ENCODE assay signal across 11 cellular contexts in genomic region chr1:111517464-111518225, GRCh38. TPM values are rescaled to one million over a fixed set of nuclear protein-coding genes. Genes with fewer than 3 reads are reported as not detected.
DNase-seq lines count a peak whose midpoint lies in the region; ATAC-seq, FAIRE-seq and TF ChIP-seq lines count a peak whose summit lies in the region.
"Had no signal": no experiment of that assay in that cellular context is flagged by ENCODE, and none has a peak within 500 bp of the region (broad histone marks: within the 10 kb centered on the region; RNA-seq: fewer than 3 reads in every experiment).

No MANE protein-coding gene starts in this region.

- WGBS in smooth muscle cell (ENCODE audit: low lambda C conversion rate) = 97% methylated on average over 1 of the region's 1 CpG

- no peak for TF ChIP-seq CTCF in smooth muscle cell (IDR thresholded peaks at IDR 0.05; ENCODE audit: borderline replicate concordance, insufficient read depth, poor library complexity, severe bottlenecking)

- peak overlapping the region; percentile 84 for H3K27ac Mint-ChIP-seq in activated T-cell treated with anti-CD3 and anti-CD28 coated beads, Interleukin-2, amount 50 U/mL, for 24 hours
- peak overlapping the region; percentile 76 for H3K27ac Mint-ChIP-seq in T-helper 17 cell
- peak overlapping the region in 1 of 2 donors; percentile 10 for H3K27ac Mint-ChIP-seq in natural killer cell treated with Interleukin-12 subunit alpha and Interleukin-12 subunit beta and Interleukin-15 and Interleukin-18, amount 100 ng/mL, for 72 hours

- H3K79me2 ChIP-seq in smooth muscle cell (ENCODE audit: low read depth) = no peaks in the 10 kb centered on the region

- H3F3A ChIP-seq in smooth muscle cell (ENCODE audit: low read depth) = no peaks in the 10 kb centered on the region

- H2AFZ ChIP-seq in smooth muscle cell (ENCODE audit: low read depth) = no peak overlapping the region

- no peak overlapping the region for H3K4me3 Mint-ChIP-seq in activated T-cell treated with anti-CD3 and anti-CD28 coated beads, Interleukin-2, amount 50 U/mL, for 24 hours
- H3K4me3 Mint-ChIP-seq in T-helper 17 cell = peak overlapping the region; percentile 5
- peak overlapping the region; percentile 45 for H3K4me3 Mint-ChIP-seq in natural killer cell treated with Interleukin-12 subunit alpha and Interleukin-12 subunit beta and Interleukin-15 and Interleukin-18, amount 100 ng/mL, for 72 hours

- H3K27ac ChIP-seq in smooth muscle cell (ENCODE audit: low read depth) = no peak overlapping the region

- H3K9me3 ChIP-seq in T-helper 17 cell (ENCODE audit: control insufficient read depth, low read length, poor library complexity, severe bottlenecking) (no peaks in the 10 kb centered on the region), smooth muscle cell (replicated peaks; ENCODE audit: low read depth) (no peaks in the 10 kb centered on the region)
- H3K9me3 ChIP-seq: breast epithelium had no signal

- H4K20me1 ChIP-seq in smooth muscle cell (ENCODE audit: low read depth) = no peaks in the 10 kb centered on the region

- no peak for FAIRE-seq in HTR-8/SVneo (lab: Jason Lieb, UNC)

- no peaks in the 10 kb centered on the region for H3K4me1 ChIP-seq in smooth muscle cell (ENCODE audit: low read depth)

- H3K36me3 Mint-ChIP-seq in activated T-cell treated with anti-CD3 and anti-CD28 coated beads, Interleukin-2, amount 50 U/mL, for 24 hours (ENCODE audit: low read depth) = no peaks in the 10 kb centered on the region
- H3K36me3 Mint-ChIP-seq in T-helper 17 cell (ENCODE audit: low read depth) = no peaks in the 10 kb centered on the region
- H3K36me3 Mint-ChIP-seq in natural killer cell treated with Interleukin-12 subunit alpha and Interleukin-12 subunit beta and Interleukin-15 and Interleukin-18, amount 100 ng/mL, for 72 hours = no peaks in the 10 kb centered on the region

- no peak overlapping the region for H3K4me3 ChIP-seq in smooth muscle cell
- H3K4me3 ChIP-seq: breast epithelium had no signal

- no peaks in the 10 kb centered on the region for H3K27me3 Mint-ChIP-seq in activated T-cell treated with anti-CD3 and anti-CD28 coated beads, Interleukin-2, amount 50 U/mL, for 24 hours
- H3K27me3 Mint-ChIP-seq in T-helper 17 cell = no peaks in the 10 kb centered on the region
- no peaks in the 10 kb centered on the region for H3K27me3 Mint-ChIP-seq in natural killer cell treated with Interleukin-12 subunit alpha and Interleukin-12 subunit beta and Interleukin-15 and Interleukin-18, amount 100 ng/mL, for 72 hours

- H3K4me2 ChIP-seq in smooth muscle cell = no peak overlapping the region

- no peak for DNase-seq in activated T-cell treated with anti-CD3 and anti-CD28 coated beads, Interleukin-2, amount 50 U/mL, for 24 hours
- DNase-seq in activated T-cell treated with anti-CD3 and anti-CD28 coated beads, Interleukin-2, amount 50 U/mL, for 1 hour = no peak
- DNase-seq in NCI-H1105 treated with DMSO at 0.1 percent for 48 hours (lab: John Stamatoyannopoulos, UW) (peak; percentile 95), T-helper 17 cell (no peak), smooth muscle cell (lab: John Stamatoyannopoulos, UW; ENCODE audit: unreplicated experiment) (no peak), SIG-M5 treated with dmso at 0.1 percent for 504 hours (lab: John Stamatoyannopoulos, UW; ENCODE audit: unreplicated experiment) (no peak), HTR-8/SVneo (ENCODE audit: insufficient read length, low spot score) (no peak)
- no peak for DNase-seq in natural killer cell treated with Interleukin-12 subunit alpha and Interleukin-12 subunit beta and Interleukin-15 and Interleukin-18, amount 100 ng/mL, for 72 hours (ENCODE audit: low spot score)
- DNase-seq: erythroblast, Right ventricle myocardium superior had no signal

- no peak overlapping the region for H3K9ac ChIP-seq in smooth muscle cell (ENCODE audit: low read depth)

- ATAC-seq in T-helper 17 cell = peak; percentile 51
- ATAC-seq in natural killer cell treated with Interleukin-12 subunit alpha and Interleukin-12 subunit beta and Interleukin-15 and Interleukin-18, amount 100 ng/mL, for 72 hours = no peak

- peaks cover 53% of the 10 kb centered on the region for H3K4me1 Mint-ChIP-seq in activated T-cell treated with anti-CD3 and anti-CD28 coated beads, Interleukin-2, amount 50 U/mL, for 24 hours (ENCODE audit: low read depth)
- peaks cover 30% of the 10 kb centered on the region for H3K4me1 Mint-ChIP-seq in T-helper 17 cell
- H3K4me1 Mint-ChIP-seq in natural killer cell treated with Interleukin-12 subunit alpha and Interleukin-12 subunit beta and Interleukin-15 and Interleukin-18, amount 100 ng/mL, for 72 hours (ENCODE audit: low read depth in 2 of 2) = peaks cover 17 to 24% of the 10 kb centered on the region in 2 donors

- no peaks in the 10 kb centered on the region for H3K27me3 ChIP-seq in smooth muscle cell (ENCODE audit: low read depth)
- H3K27me3 ChIP-seq: breast epithelium had no signal

- H3K36me3 ChIP-seq in smooth muscle cell (ENCODE audit: low read depth) = no peaks in the 10 kb centered on the region
- H3K36me3 ChIP-seq: breast epithelium had no signal

- H3K9me3 Mint-ChIP-seq in activated T-cell treated with anti-CD3 and anti-CD28 coated beads, Interleukin-2, amount 50 U/mL, for 24 hours = no peaks in the 10 kb centered on the region
- no peaks in the 10 kb centered on the region for H3K9me3 Mint-ChIP-seq in natural killer cell treated with Interleukin-12 subunit alpha and Interleukin-12 subunit beta and Interleukin-15 and Interleukin-18, amount 100 ng/mL, for 72 hours

RNA-seq across cellular contexts. Expression of gene ADORA3, which starts 14.2 kb away (rescaled TPM):
- total RNA-seq in T-helper 17 cell (not detected), smooth muscle cell (not detected in 2 replicates)
- not detected for total RNA-seq in natural killer cell treated with Interleukin-12 subunit alpha and Interleukin-12 subunit beta and Interleukin-15 and Interleukin-18, amount 100 ng/mL, for 72 hours
- polyA plus RNA-seq in smooth muscle cell = 0.14 TPM in 1 of 2 replicates, not detected in the other

RNA-seq across cellular contexts. Expression of gene TMIGD3, which starts 14.2 kb away (rescaled TPM):
- total RNA-seq in T-helper 17 cell = not detected
- total RNA-seq in natural killer cell treated with Interleukin-12 subunit alpha and Interleukin-12 subunit beta and Interleukin-15 and Interleukin-18, amount 100 ng/mL, for 72 hours = not detected
- total RNA-seq in smooth muscle cell = not detected in 2 replicates
- polyA plus RNA-seq in smooth muscle cell = not detected in 2 replicates

RNA-seq across cellular contexts. Expression of gene C1orf162, which starts 43.9 kb away (rescaled TPM):
- total RNA-seq in T-helper 17 cell (10 to 100 TPM; 31.3 to 50.8 TPM), smooth muscle cell (0.13 TPM in 1 of 2 replicates, not detected in the other)
- 1 to 10 TPM; 3.3 to 3.9 TPM for total RNA-seq in natural killer cell treated with Interleukin-12 subunit alpha and Interleukin-12 subunit beta and Interleukin-15 and Interleukin-18, amount 100 ng/mL, for 72 hours
- 0.42 TPM in 1 of 2 replicates, not detected in the other for polyA plus RNA-seq in smooth muscle cell

Comparison
In these comparisons a context has a peak if more than half of its experiments do, and no peak if none do; other contexts are left out.
1. RNA of gene C1orf162, which starts 43.9 kb away (total RNA-seq): 31.3 to 50.8 TPM in T-helper 17 cell; 3.3 to 3.9 TPM in natural killer cell treated with Interleukin-12 subunit alpha and Interleukin-12 subunit beta and Interleukin-15 and Interleukin-18, amount 100 ng/mL, for 72 hours and 0.13 TPM in smooth muscle cell; every median in the first group is over 4 times any median in the second.